In the genomic region with DNA sequence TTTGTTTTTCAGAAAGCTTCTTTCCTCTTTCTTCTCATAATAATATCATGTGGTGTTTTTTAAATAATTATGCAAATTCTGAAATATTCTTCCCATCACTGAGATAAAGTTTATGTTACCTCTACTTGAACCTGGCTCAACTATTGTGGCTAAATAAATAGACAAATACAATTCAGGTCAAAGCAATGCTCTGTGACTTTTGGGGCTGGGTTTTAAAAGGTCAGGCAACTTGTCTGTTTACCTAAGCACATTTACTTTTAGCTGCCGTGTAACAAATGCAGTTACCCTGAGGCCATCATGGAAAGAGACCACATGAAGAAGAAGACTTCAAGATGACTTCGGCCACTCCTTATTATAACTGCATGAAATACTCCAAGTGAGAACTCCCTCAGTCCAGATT, we compare ENCODE assay signal across 27 cellular contexts. TPM values are rescaled to one million over a fixed set of nuclear protein-coding genes. Genes with fewer than 3 reads are reported as not detected.
"Had no signal": no experiment of that assay in that cellular context is flagged by ENCODE, and none has a peak within 500 bp of the region (broad histone marks: within the 10 kb centered on the region; RNA-seq: fewer than 3 reads in every experiment).

No MANE protein-coding gene starts in this region.

- H3K27ac ChIP-seq: stomach, suprapubic skin, testis, thoracic aorta, thyroid gland, tibial artery, tibial nerve, transverse colon, upper lobe of left lung, upper lobe of right lung, uterus, vagina had no signal

- H3K27me3 ChIP-seq: stomach, suprapubic skin, testis, thyroid gland, tibial artery, tibial nerve, transverse colon, upper lobe of left lung, upper lobe of right lung, uterus, vagina had no signal

- FAIRE-seq: urothelium cell line had no signal

- H3K4me3 ChIP-seq: stomach, suprapubic skin, testis, thoracic aorta, thyroid gland, tibial artery, tibial nerve, transverse colon, upper lobe of left lung, upper lobe of right lung, uterus, vagina had no signal

- DNase-seq: stimulated activated CD4-positive, alpha-beta T cell treated with anti-CD3 and anti-CD28 coated beads, Interleukin-2, amount 100 ng/mL, for 48 hours; stimulated activated CD4-positive, alpha-beta T cell treated with anti-CD3 and anti-CD28 coated beads, Interleukin-4, amount 100 ng/mL, for 1 hour; stimulated activated CD4-positive, alpha-beta T cell treated with anti-CD3 and anti-CD28 coated beads, Interleukin-4, amount 100 ng/mL, for 24 hours; stimulated activated CD4-positive, alpha-beta T cell treated with anti-CD3 and anti-CD28 coated beads, Interleukin-4, amount 100 ng/mL, for 4 hours; stimulated activated CD8-positive, alpha-beta memory T cell treated with anti-CD3 and anti-CD28 coated beads, Interleukin-4, amount 100 ng/mL, for 48 hours; stimulated activated naive B cell treated with anti-CD40 and anti-IgM and Interleukin-4, amounts not matched to agents 10 μg/mL and 1 μg/mL and 100 μg/mL, for 72 hours; stimulated activated naive CD4-positive, alpha-beta T cell; stimulated activated naive CD4-positive, alpha-beta T cell treated with Interleukin-2 at 50 U/mL for 16 hours; stimulated activated naive CD8-positive, alpha-beta T cell treated with anti-CD3 and anti-CD28 coated beads, Interleukin-15, amount 100 ng/mL, for 72 hours; stimulated activated naive CD8-positive, alpha-beta T cell treated with anti-CD3 and anti-CD28 coated beads, Interleukin-15, Interleukin-2, amounts not matched to agents 100 U/mL and 50 U/mL, for 24 hours; stomach; substantia nigra; testis; thyroid gland; tibial artery; transverse colon; trophoblast cell; upper lobe of left lung; upper lobe of right lung; uterus had no signal

- H3K4me1 ChIP-seq: stomach, suprapubic skin, testis, thyroid gland, tibial artery, tibial nerve, transverse colon, upper lobe of left lung, upper lobe of right lung, uterus, vagina had no signal

- ATAC-seq: stimulated activated effector memory CD8-positive, alpha-beta T cell treated with anti-CD3 and anti-CD28 coated beads, Interleukin-12 subunit alpha, Interleukin-12 subunit beta, amount 100 ng/mL, for 72 hours; stimulated activated memory B cell treated with anti-CD40 and anti-IgM and Interleukin-4, amounts not matched to agents 10 μg/mL and 1 μg/mL and 100 μg/mL, for 72 hours; stimulated activated naive B cell treated with anti-CD40 and anti-IgM and Interleukin-4, amounts not matched to agents 10 μg/mL and 1 μg/mL and 100 μg/mL, for 72 hours; stimulated activated naive CD8-positive, alpha-beta T cell treated with anti-CD3 and anti-CD28 coated beads, Interleukin-15, amount 100 ng/mL, for 72 hours; stimulated activated naive CD8-positive, alpha-beta T cell treated with anti-CD3 and anti-CD28 coated beads, Interleukin-15, Interleukin-2, amounts not matched to agents 100 U/mL and 50 U/mL, for 24 hours; upper lobe of right lung had no signal

- H3K9me3 ChIP-seq: testis, thyroid gland, upper lobe of right lung, uterus, vagina had no signal

- H3K36me3 ChIP-seq: stomach, suprapubic skin, thoracic aorta, thyroid gland, tibial artery, tibial nerve, transverse colon, upper lobe of left lung, upper lobe of right lung, uterus, vagina had no signal

RNA-seq across cellular contexts. Expression of gene MEI4, which starts 33.7 kb away (rescaled TPM):
- total RNA-seq: thoracic aorta, upper lobe of left lung, upper lobe of right lung, vagina had no signal
- polyA plus RNA-seq: stomach had no signal
